8 cellular contexts compared by ENCODE assay signal in genomic region chr11:96338910-96339703, GRCh38. TPM values are rescaled to one million over a fixed set of nuclear protein-coding genes. Genes with fewer than 3 reads are reported as not detected.
DNase-seq lines count a peak whose midpoint lies in the region; ATAC-seq and TF ChIP-seq lines count a peak whose summit lies in the region.

No MANE protein-coding gene starts in this region.

- DNase-seq in GM13976 (ENCODE audit: low spot score) (peak; percentile 51), NCI-H226 (peak; percentile 82), heart left ventricle (peak in 4 of 5 donors; percentile 40 to 54 (median 46)), psoas muscle (peak; percentile 18 to 59), DMS79 treated with DMSO at 0.1 percent for 48 hours (lab: John Stamatoyannopoulos, UW) (no peak), HK-2 (ENCODE audit: unreplicated experiment) (no peak)
- peak; percentile 67 for DNase-seq in activated naive CD4-positive, alpha-beta T cell treated with anti-CD3 and anti-CD28 coated beads, Interleukin-2, amount 10 ng/mL, durations not matched to agents 7 days and 5 days

- peak in 3 of 4 donors; percentile 30 to 69 (median 64) for ATAC-seq in heart left ventricle
- peak in 1 of 4 donors; percentile 48 for ATAC-seq in psoas muscle

- POLR2A ChIA-PET in HEK293 (lab: Yijun Ruan, JAX), result interaction anchor here (0.7 kb wide), 1 partner anchor 14 kb away, joined by 3 read pairs; no protein-coding TSS in a partner anchor

- H3K9me3 Mint-ChIP-seq in activated naive CD4-positive, alpha-beta T cell treated with anti-CD3 and anti-CD28 coated beads, Interleukin-2, amount 10 ng/mL, durations not matched to agents 7 days and 5 days, result no peaks in the 10 kb centered on the region

- 19 to 35% (median 25%) methylated on average over 13 of the region's 13 CpGs for WGBS in heart left ventricle, 4 donors
- WGBS in psoas muscle, 3 donors, result 47 to 53% (median 52%) methylated on average over 13 of the region's 13 CpGs

- no peaks in the 10 kb centered on the region for H3K27me3 Mint-ChIP-seq in activated naive CD4-positive, alpha-beta T cell treated with anti-CD3 and anti-CD28 coated beads, Interleukin-2, amount 10 ng/mL, durations not matched to agents 7 days and 5 days

- no peak for TF ChIP-seq POLR2A in heart left ventricle (IDR thresholded peaks at IDR 0.05)

- H3K4me1 ChIP-seq in HEK293 (ENCODE audit: control insufficient read depth, insufficient read depth, low read length), result peaks cover 6% of the 10 kb centered on the region
- H3K4me1 ChIP-seq in heart left ventricle, result peaks cover 0 to 72% (median 42%) of the 10 kb centered on the region in 12 donors
- peaks cover 10% of the 10 kb centered on the region for H3K4me1 ChIP-seq in psoas muscle

- no peaks in the 10 kb centered on the region for H3K36me3 ChIP-seq in HEK293 (ENCODE audit: control insufficient read depth in 2 of 2, insufficient read depth in 1 of 2, low read length in 2 of 2)
- peaks cover 0 to 4% (median 0%) of the 10 kb centered on the region in 9 donors for H3K36me3 ChIP-seq in heart left ventricle
- no peaks in the 10 kb centered on the region for H3K36me3 ChIP-seq in psoas muscle (ENCODE audit: insufficient read depth in 1 of 2, low read depth in 1 of 2)

- H3K4me3 Mint-ChIP-seq in activated naive CD4-positive, alpha-beta T cell treated with anti-CD3 and anti-CD28 coated beads, Interleukin-2, amount 10 ng/mL, durations not matched to agents 7 days and 5 days, result peak overlapping the region; percentile 94

- TF ChIP-seq CTCF in GM13976 (IDR thresholded peaks at IDR 0.05; ENCODE audit: borderline replicate concordance, control extremely low read depth, extremely low read depth, insufficient read depth, missing control alignments), result no peak
- TF ChIP-seq CTCF in HEK293 (tag by site-specific recombination; IDR thresholded peaks at IDR 0.05), result no peak; the same call in 1 of the 2 replicates
- no peak for TF ChIP-seq CTCF in heart left ventricle (IDR thresholded peaks at IDR 0.05)
- TF ChIP-seq CTCF in psoas muscle (IDR thresholded peaks at IDR 0.05), result no peak

- H3K27me3 ChIP-seq in heart left ventricle (no peaks in the 10 kb centered on the region), psoas muscle (ENCODE audit: insufficient read depth in 3 of 3, low read length in 2 of 3) (no peaks in the 10 kb centered on the region)

- CTCF ChIA-PET in HEK293 (lab: Yijun Ruan, JAX), result interaction anchor here (0.9 to 1.2 kb wide), 3 partner anchors 11 to 284 kb away, joined by 3 to 6 read pairs (median 5); no protein-coding TSS in a partner anchor
- CTCF ChIA-PET in activated naive CD4-positive, alpha-beta T cell treated with anti-CD3 and anti-CD28 coated beads, Interleukin-2, amount 10 ng/mL, durations not matched to agents 7 days and 5 days (lab: Charles Lee), result interaction anchor here (0.5 to 7.4 kb wide), 11 partner anchors 12 to 503 kb away, joined by 3 to 144 read pairs (median 6); no protein-coding TSS in a partner anchor

- in situ Hi-C loops in GM13976 (cut with MboI; ENCODE audit: low sequenced_read_pairs, unreplicated experiment), result no loop called here

- intact Hi-C loops in heart left ventricle (cut with DNase I) (loop anchor here in 2 of 10 donors (10.0 kb wide), 3 partner anchors 64 to 114 kb away; no protein-coding TSS in a partner anchor), psoas muscle (cut with DNase I) (no loop called here)

- H3K4me3 ChIP-seq in HEK293 (ENCODE audit: low read depth, low read length), result no peak overlapping the region
- H3K4me3 ChIP-seq in heart left ventricle, result peak overlapping the region in 11 of 12 donors; percentile 3 to 80 (median 70)
- peak overlapping the region; percentile 82 for H3K4me3 ChIP-seq in psoas muscle

- peaks cover 57% of the 10 kb centered on the region for H3K36me3 Mint-ChIP-seq in activated naive CD4-positive, alpha-beta T cell treated with anti-CD3 and anti-CD28 coated beads, Interleukin-2, amount 10 ng/mL, durations not matched to agents 7 days and 5 days

- no peak overlapping the region for H3K27ac ChIP-seq in HEK293 (ENCODE audit: extremely low read depth, low read depth, low read length)
- H3K27ac ChIP-seq in heart left ventricle, result peak overlapping the region; percentile 30 to 92 (median 78)
- H3K27ac ChIP-seq in psoas muscle, result peak overlapping the region; percentile 65

- H3K27ac Mint-ChIP-seq in activated naive CD4-positive, alpha-beta T cell treated with anti-CD3 and anti-CD28 coated beads, Interleukin-2, amount 10 ng/mL, durations not matched to agents 7 days and 5 days, result peak overlapping the region; percentile 91

- H3K9me3 ChIP-seq in HEK293 (ENCODE audit: control insufficient read depth, insufficient read depth, low read depth, low read length), result no peaks in the 10 kb centered on the region
- no peaks in the 10 kb centered on the region for H3K9me3 ChIP-seq in heart left ventricle
- H3K9me3 ChIP-seq in psoas muscle, result no peaks in the 10 kb centered on the region

- H3K4me1 Mint-ChIP-seq in activated naive CD4-positive, alpha-beta T cell treated with anti-CD3 and anti-CD28 coated beads, Interleukin-2, amount 10 ng/mL, durations not matched to agents 7 days and 5 days, result peaks cover 64% of the 10 kb centered on the region

TF ChIP-seq in HEK293, 187 proteins besides CTCF, POLR2A, EP300 and RAD21 (continues in another document):
- no peak for TF ChIP-seq ZNF175 (tag by site-specific recombination; IDR thresholded peaks at IDR 0.05)
- no peak for TF ChIP-seq MYNN (tag by site-specific recombination; IDR thresholded peaks at IDR 0.05; ENCODE audit: borderline replicate concordance)
- peak; percentile 49 for TF ChIP-seq ZNF335 (tag by site-specific recombination; conservative IDR thresholded peaks at IDR 0.05)
- no peak for TF ChIP-seq ZFP41 (tag by site-specific recombination; IDR thresholded peaks at IDR 0.05; ENCODE audit: borderline replicate concordance)
- TF ChIP-seq INSM2 (tag by site-specific recombination; IDR thresholded peaks at IDR 0.05), result no peak
- TF ChIP-seq ZNF518A (tag by site-specific recombination; conservative IDR thresholded peaks at IDR 0.05; ENCODE audit: low read depth), result no peak
- no peak for TF ChIP-seq ZBTB20 (tag by site-specific recombination; IDR thresholded peaks at IDR 0.05)
- peak; percentile 82 for TF ChIP-seq OSR2 (tag by site-specific recombination; IDR thresholded peaks at IDR 0.05)
- peak; percentile 43; the same call in 1 of the 2 replicates for TF ChIP-seq ZBTB48 (tag by site-specific recombination; IDR thresholded peaks at IDR 0.05)
- no peak for TF ChIP-seq KLF9 (tag by site-specific recombination; IDR thresholded peaks at IDR 0.05; ENCODE audit: low read depth)

RNA-seq across cellular contexts. Expression of gene MAML2, which starts 3.9 kb away (rescaled TPM):
- total RNA-seq in heart left ventricle (10 to 100 TPM in 3 of 9 donors, 1 to 10 TPM in 6; 2.1 to 10.8 (median 6.1) TPM), psoas muscle (1 to 10 TPM; 1.5 to 3.7 (median 2.1) TPM)
- polyA plus RNA-seq in heart left ventricle (1 to 10 TPM; 1.3 to 1.8 TPM), psoas muscle (under 1 TPM; 0.39 to 0.97 (median 0.69) TPM)

RNA-seq across cellular contexts. Expression of gene CCDC82, which starts 50.6 kb away (rescaled TPM):
- total RNA-seq in heart left ventricle (10 to 100 TPM in 7 of 9 donors, 1 to 10 TPM in 2; 5.4 to 16.4 (median 14.5) TPM), psoas muscle (10 to 100 TPM in 1 of 4 donors, 1 to 10 TPM in 3; 6.3 to 12.3 (median 8.6) TPM)
- polyA plus RNA-seq in heart left ventricle (10 to 100 TPM; 11.4 to 15.5 TPM), psoas muscle (10 to 100 TPM in 1 of 3 donors, 1 to 10 TPM in 2; 7.5 to 21.4 (median 9.3) TPM)

RNA-seq across cellular contexts. Expression of gene JRKL, which starts 50.7 kb away (rescaled TPM):
- total RNA-seq in heart left ventricle, result 1 to 10 TPM; 2.6 to 8.3 (median 5.5) TPM
- polyA plus RNA-seq in heart left ventricle, result 1 to 10 TPM; 2.9 to 5.1 TPM
- 1 to 10 TPM; 4.2 to 6.7 (median 5.3) TPM for total RNA-seq in psoas muscle
- 10 to 100 TPM in 1 of 3 donors, 1 to 10 TPM in 2; 3.2 to 10.9 (median 5.8) TPM for polyA plus RNA-seq in psoas muscle

Comparison
In these comparisons a context has a peak if more than half of its experiments do, and no peak if none do; other contexts are left out.
1. DNase-seq: peak in GM13976 (single experiment), NCI-H226 (single experiment), activated naive CD4-positive, alpha-beta T cell treated with anti-CD3 and anti-CD28 coated beads, Interleukin-2, amount 10 ng/mL, durations not matched to agents 7 days and 5 days (single experiment), heart left ventricle (4 of 5) and psoas muscle (2 of 2); none in DMS79 treated with DMSO at 0.1 percent for 48 hours (single experiment) and HK-2 (single experiment).